Comparison of ENCODE assay signal across 9 cellular contexts in genomic region chr4:41120297-41121217, GRCh38.
A peak's percentile ranks its signal among the peaks of the same experiment; 100 is the strongest.
DNase-seq lines count a peak whose midpoint lies in the region; TF ChIP-seq lines count a peak whose summit lies in the region.
"Had no signal": no experiment of that assay in that cellular context is flagged by ENCODE, and none has a peak within 500 bp of the region (broad histone marks: within the 10 kb centered on the region; RNA-seq: fewer than 3 reads in every experiment).

No MANE protein-coding gene starts in this region.

- H3K27me3 ChIP-seq in tibial nerve = no peaks in the 10 kb centered on the region

- TF ChIP-seq POLR2A in tibial nerve (IDR thresholded peaks at IDR 0.05) = no peak

- POLR2A ChIA-PET in RWPE1 (lab: Yijun Ruan, JAX; ENCODE audit: low non-redundant PET) = no interaction called here

- peak overlapping the region; percentile 5 for H3K4me3 ChIP-seq in epithelial cell of esophagus (ENCODE audit: low read length)
- H3K4me3 ChIP-seq in tibial nerve = peak overlapping the region in 1 of 4 donors; percentile 32

- H3K9me3 ChIP-seq in tibial nerve = no peaks in the 10 kb centered on the region

- H3K4me1 ChIP-seq in tibial nerve = peaks cover 0 to 53% (median 19%) of the 10 kb centered on the region in 4 donors

- DNase-seq in RWPE1 (ENCODE audit: low spot score) = peak; percentile 41
- DNase-seq in epithelial cell of esophagus (ENCODE audit: low read depth) = peak; percentile 53
- peak; percentile 74 for DNase-seq in medulla oblongata (ENCODE audit: extremely low spot score)
- peak; percentile 43 to 51 for DNase-seq in tibial nerve (ENCODE audit: low spot score in 2 of 2)
- no peak for DNase-seq in RKO (ENCODE audit: low spot score)
- no peak for DNase-seq in dedifferentiated amniotic fluid mesenchymal stem cell (ENCODE audit: extremely low spot score)
- DNase-seq in NCI-H1048 (lab: John Stamatoyannopoulos, UW) = no peak
- no peak for DNase-seq in activated gamma-delta T cell (lab: John Stamatoyannopoulos, UW)
- DNase-seq: NCI-H524 had no signal

- TF ChIP-seq CTCF in RWPE1 (conservative IDR thresholded peaks at IDR 0.05; ENCODE audit: low read depth) = no peak
- no peak for TF ChIP-seq CTCF in epithelial cell of esophagus (IDR thresholded peaks at IDR 0.05; ENCODE audit: insufficient read depth, low read depth, low read length, missing control alignments)
- no peak for TF ChIP-seq CTCF in tibial nerve (IDR thresholded peaks at IDR 0.05)

- CTCF ChIA-PET in RWPE1 (lab: Yijun Ruan, JAX) = interaction anchor here (0.6 to 1.2 kb wide), 4 partner anchors 20 to 193 kb away, joined by 3 to 6 read pairs (median 3); partner anchors contain the start of gene APBB2

- 14 to 16% methylated on average over 12 of the region's 12 CpGs for WGBS in tibial nerve, 2 donors

- peak in 1 of 2 donors; percentile 75 for TF ChIP-seq EP300 in tibial nerve (IDR thresholded peaks at IDR 0.05)

- H3K36me3 ChIP-seq in tibial nerve = peaks cover 0 to 8% (median 0%) of the 10 kb centered on the region in 3 donors

- H3K27ac ChIP-seq in RWPE1 = peak overlapping the region; percentile 98
- H3K27ac ChIP-seq in tibial nerve = peak overlapping the region in 3 of 4 donors; percentile 32 to 79 (median 58)

Comparison
In these comparisons a context has a peak if more than half of its experiments do, and no peak if none do; other contexts are left out.
1. DNase-seq: peak in RWPE1 (single experiment), epithelial cell of esophagus (single experiment), medulla oblongata (single experiment) and tibial nerve (2 of 2); none in RKO (single experiment), dedifferentiated amniotic fluid mesenchymal stem cell (single experiment), NCI-H1048 (single experiment) and activated gamma-delta T cell (single experiment).